Comparison of ENCODE assay signal across 8 cellular contexts in genomic region chr16:84735846-84736586, GRCh38. TPM values are rescaled to one million over a fixed set of nuclear protein-coding genes. Genes with fewer than 3 reads are reported as not detected.
DNase-seq lines count a peak whose midpoint lies in the region; ATAC-seq and TF ChIP-seq lines count a peak whose summit lies in the region.

No MANE protein-coding gene starts in this region.

- H3K4me1 Mint-ChIP-seq in T-helper 2 cell treated with Interferon-gamma antibody and Interleukin-4, amounts not matched to agents 5 μg/mL and 100 μg/mL, for 36 hours (ENCODE audit: low read depth): peaks cover 41% of the 10 kb centered on the region

- TF ChIP-seq POLR2A in testis (IDR thresholded peaks at IDR 0.05) (no peak), esophagus muscularis mucosa (IDR thresholded peaks at IDR 0.05; ENCODE audit: low read depth) (no peak)

- DNase-seq in heart right ventricle: peak in 1 of 2 donors; percentile 45
- no peak for DNase-seq in cardiac septum (ENCODE audit: low spot score)
- DNase-seq in T-helper 2 cell treated with Interferon-gamma antibody and Interleukin-4, amounts not matched to agents 5 μg/mL and 100 μg/mL, for 36 hours (ENCODE audit: low spot score): peak; percentile 21
- DNase-seq in effector CD8-positive, alpha-beta T cell (lab: John Stamatoyannopoulos, UW): peak; percentile 26
- DNase-seq in testis: peak; percentile 71
- no peak for DNase-seq in esophagus muscularis mucosa (ENCODE audit: extremely low spot score)
- no peak for DNase-seq in NCI-H187 (lab: John Stamatoyannopoulos, UW)

- no peaks in the 10 kb centered on the region for H3K9me3 Mint-ChIP-seq in T-helper 2 cell treated with Interferon-gamma antibody and Interleukin-4, amounts not matched to agents 5 μg/mL and 100 μg/mL, for 36 hours

- H3K4me3 ChIP-seq in heart right ventricle: no peak overlapping the region
- H3K4me3 ChIP-seq in testis: no peak overlapping the region
- H3K4me3 ChIP-seq in esophagus muscularis mucosa: no peak overlapping the region

- peaks cover 0 to 29% (median 0%) of the 10 kb centered on the region in 9 donors for H3K36me3 ChIP-seq in heart right ventricle
- H3K36me3 ChIP-seq in testis (ENCODE audit: low read depth, missing control alignments): no peaks in the 10 kb centered on the region
- H3K36me3 ChIP-seq in esophagus muscularis mucosa: peaks cover 0 to 10% (median 5%) of the 10 kb centered on the region in 4 donors

- peak in 6 of 9 donors; percentile 6 to 31 (median 18) for TF ChIP-seq CTCF in heart right ventricle (IDR thresholded peaks at IDR 0.05)
- no peak for TF ChIP-seq CTCF in testis (IDR thresholded peaks at IDR 0.05)
- TF ChIP-seq CTCF in esophagus muscularis mucosa (IDR thresholded peaks at IDR 0.05): no peak

- no peaks in the 10 kb centered on the region for H3K27me3 ChIP-seq in heart right ventricle
- no peaks in the 10 kb centered on the region for H3K27me3 ChIP-seq in testis
- H3K27me3 ChIP-seq in esophagus muscularis mucosa: no peaks in the 10 kb centered on the region

- H3K4me1 ChIP-seq in heart right ventricle (peaks cover 0 to 69% (median 49%) of the 10 kb centered on the region in 9 donors), testis (peaks cover 3% of the 10 kb centered on the region), esophagus muscularis mucosa (peaks cover 58 to 81% (median 67%) of the 10 kb centered on the region in 4 donors)

- H3K36me3 Mint-ChIP-seq in T-helper 2 cell treated with Interferon-gamma antibody and Interleukin-4, amounts not matched to agents 5 μg/mL and 100 μg/mL, for 36 hours (ENCODE audit: low read depth): peaks cover 23% of the 10 kb centered on the region

- 72 to 78% methylated on average over 17 of the region's 17 CpGs for WGBS in heart right ventricle, 2 donors
- WGBS in testis, 2 donors: 69 to 78% methylated on average over 17 of the region's 17 CpGs
- WGBS in esophagus muscularis mucosa: 82% methylated on average over 16 of the region's 17 CpGs

- ATAC-seq in heart right ventricle: peak in 2 of 8 donors; percentile 37 to 54
- ATAC-seq in HG02840 (IDR thresholded peaks at IDR 0.05; ENCODE audit: low FRiP score, unreplicated experiment): no peak

- intact Hi-C loops in heart right ventricle (cut with DNase I): loop anchor here in 3 of 10 donors (5.0 kb wide), 3 partner anchors 69 to 224 kb away; no protein-coding TSS in a partner anchor
- intact Hi-C loops in cardiac septum (cut with DNase I): no loop called here
- intact Hi-C loops in testis (cut with DNase I; ENCODE audit: low total_unique reads): no loop called here
- intact Hi-C loops in esophagus muscularis mucosa (cut with DNase I): no loop called here

- peak overlapping the region in 7 of 10 donors; percentile 29 to 77 (median 55) for H3K27ac ChIP-seq in heart right ventricle
- H3K27ac ChIP-seq in testis: no peak overlapping the region
- H3K27ac ChIP-seq in esophagus muscularis mucosa (replicated peaks in 1 of 4): peak overlapping the region in 2 of 4 donors; percentile 3 to 45

- peak overlapping the region; percentile 8 for H3K4me3 Mint-ChIP-seq in T-helper 2 cell treated with Interferon-gamma antibody and Interleukin-4, amounts not matched to agents 5 μg/mL and 100 μg/mL, for 36 hours

- TF ChIP-seq EP300 in esophagus muscularis mucosa (IDR thresholded peaks at IDR 0.05): no peak

- H3K9me3 ChIP-seq in heart right ventricle (no peaks in the 10 kb centered on the region), testis (no peaks in the 10 kb centered on the region), esophagus muscularis mucosa (no peaks in the 10 kb centered on the region)

- H3K27ac Mint-ChIP-seq in T-helper 2 cell treated with Interferon-gamma antibody and Interleukin-4, amounts not matched to agents 5 μg/mL and 100 μg/mL, for 36 hours: peak overlapping the region; percentile 72

- no peaks in the 10 kb centered on the region for H3K27me3 Mint-ChIP-seq in T-helper 2 cell treated with Interferon-gamma antibody and Interleukin-4, amounts not matched to agents 5 μg/mL and 100 μg/mL, for 36 hours (ENCODE audit: low read depth)

RNA-seq across cellular contexts. Expression of gene USP10, which starts 36.2 kb away (rescaled TPM):
- 10 to 100 TPM; 59.5 to 82.9 (median 65.4) TPM for total RNA-seq in heart right ventricle
- polyA plus RNA-seq in heart right ventricle: 10 to 100 TPM; 17.5 to 29.8 TPM
- 53.8 TPM for total RNA-seq in cardiac septum
- 100 to 1,000 TPM; 101 to 108 TPM for total RNA-seq in testis
- 53.6 TPM for polyA plus RNA-seq in testis (ENCODE audit: insufficient read depth, low read depth, low replicate concordance)
- total RNA-seq in esophagus muscularis mucosa: 10 to 100 TPM; 45.3 to 71.2 (median 59.3) TPM

Comparison
In these comparisons a context has a peak if more than half of its experiments do, and no peak if none do; other contexts are left out.
1. DNase-seq: peak in T-helper 2 cell treated with Interferon-gamma antibody and Interleukin-4, amounts not matched to agents 5 μg/mL and 100 μg/mL, for 36 hours (single experiment), effector CD8-positive, alpha-beta T cell (single experiment) and testis (single experiment); none in cardiac septum (single experiment), esophagus muscularis mucosa (single experiment) and NCI-H187 (0 of 2).
2. H3K27ac ChIP-seq: peak in heart right ventricle (7 of 10); none in testis (0 of 2).
3. CTCF ChIP-seq: peak in heart right ventricle (6 of 9); none in testis (0 of 3) and esophagus muscularis mucosa (0 of 3).